In genomic region chr15:88467073-88467934, GRCh38 we compare ENCODE assay signal across 1 cellular context.
A peak's percentile ranks its signal among the peaks of the same experiment; 100 is the strongest.
TF ChIP-seq lines count a peak whose summit lies in the region.

TSS of gene MRPL46 (minus strand) at chr15:88467388. CDS start at chr15:88467377, 11 bp downstream.
TSS of gene MRPS11 (plus strand) at chr15:88467708. CDS start at chr15:88467718, 10 bp downstream.

TF ChIP-seq in HEK293, 187 proteins besides CTCF, POLR2A, EP300 and RAD21 (continued from another document and continues in another):
- peak; percentile 68 for TF ChIP-seq ZNF501 (tag by site-specific recombination; IDR thresholded peaks at IDR 0.05)
- peak; percentile 48; the same call in 1 of the 2 replicates for TF ChIP-seq ZEB2 (tag by site-specific recombination; IDR thresholded peaks at IDR 0.05)
- TF ChIP-seq ZNF335 (tag by site-specific recombination; conservative IDR thresholded peaks at IDR 0.05) = peak; percentile 95
- TF ChIP-seq SP2 (tag by site-specific recombination; IDR thresholded peaks at IDR 0.05) = peak; percentile 24; the same call in 1 of the 2 replicates
- TF ChIP-seq ZNF449 (tag by site-specific recombination; IDR thresholded peaks at IDR 0.05) = peak; percentile 29; the same call in 1 of the 2 replicates
- TF ChIP-seq ZNF473 (tag by site-specific recombination; IDR thresholded peaks at IDR 0.05) = no peak
- TF ChIP-seq ZBTB20 (tag by site-specific recombination; IDR thresholded peaks at IDR 0.05) = peak; percentile 88
- 0 out of 2 replicates have a peak, but pooled peaks have one; percentile 39 for TF ChIP-seq GLI4 (tag by site-specific recombination; IDR thresholded peaks at IDR 0.05)
- TF ChIP-seq OVOL3 (tag by site-specific recombination; IDR thresholded peaks at IDR 0.05) = peak; percentile 55; the same call in 1 of the 2 replicates
- TF ChIP-seq ZNF623 (tag by site-specific recombination; IDR thresholded peaks at IDR 0.05) = no peak; the same call in 1 of the 2 replicates
- TF ChIP-seq ZNF707 (tag by site-specific recombination; IDR thresholded peaks at IDR 0.05) = no peak
- TF ChIP-seq KLF10 (tag by site-specific recombination; IDR thresholded peaks at IDR 0.05) = 0 out of 2 replicates have a peak, but pooled peaks have one; percentile 39
- no peak for TF ChIP-seq ZNF792 (tag by site-specific recombination; IDR thresholded peaks at IDR 0.05)
- no peak for TF ChIP-seq KLF7 (tag by site-specific recombination; IDR thresholded peaks at IDR 0.05; ENCODE audit: borderline replicate concordance)
- 0 out of 2 replicates have a peak, but pooled peaks have one; percentile 16 for TF ChIP-seq ZNF16 (tag by site-specific recombination; IDR thresholded peaks at IDR 0.05; ENCODE audit: low read depth)
- peak; percentile 59; the same call in 1 of the 2 replicates for TF ChIP-seq ZNF2 (tag by site-specific recombination; IDR thresholded peaks at IDR 0.05)
- TF ChIP-seq ZNF324 (tag by site-specific recombination; IDR thresholded peaks at IDR 0.05) = peak; percentile 75; the same call in 1 of the 2 replicates
- peak; percentile 87 for TF ChIP-seq ZNF639 (tag by site-specific recombination; IDR thresholded peaks at IDR 0.05)
- peak; percentile 53; the same call in 1 of the 2 replicates for TF ChIP-seq ZBTB10 (tag by site-specific recombination; IDR thresholded peaks at IDR 0.05)
- no peak for TF ChIP-seq ZNF23 (tag by site-specific recombination; IDR thresholded peaks at IDR 0.05; ENCODE audit: borderline replicate concordance)
- TF ChIP-seq ZNF571 (tag by site-specific recombination; IDR thresholded peaks at IDR 0.05) = no peak
- TF ChIP-seq ZNF280D (tag by site-specific recombination; IDR thresholded peaks at IDR 0.05) = no peak
- TF ChIP-seq ZNF704 (tag by site-specific recombination; IDR thresholded peaks at IDR 0.05) = peak; percentile 92; the same call in 1 of the 2 replicates
- TF ChIP-seq WT1 (tag by site-specific recombination; IDR thresholded peaks at IDR 0.05) = peak; percentile 25; the same call in 1 of the 2 replicates
- peak; percentile 93 for TF ChIP-seq PRDM1 (tag by site-specific recombination; IDR thresholded peaks at IDR 0.05)
- peak; percentile 77; the same call in 1 of the 2 replicates for TF ChIP-seq ZNF24 (tag by site-specific recombination; IDR thresholded peaks at IDR 0.05)
- TF ChIP-seq ZNF776 (tag by site-specific recombination; IDR thresholded peaks at IDR 0.05; ENCODE audit: borderline replicate concordance) = no peak
- TF ChIP-seq ZNF660 (tag by site-specific recombination; IDR thresholded peaks at IDR 0.05) = peak; percentile 89
- TF ChIP-seq ZNF692 (tag by site-specific recombination; IDR thresholded peaks at IDR 0.05) = peak; percentile 53; the same call in 1 of the 2 replicates
- TF ChIP-seq ZBTB17 (tag by site-specific recombination; IDR thresholded peaks at IDR 0.05) = peak; percentile 89
- TF ChIP-seq PBX3 (CRISPR knock-in tag; IDR thresholded peaks at IDR 0.05) = 0 out of 2 replicates have a peak, but pooled peaks have one; percentile 7
- TF ChIP-seq GLI2 (tag by site-specific recombination; IDR thresholded peaks at IDR 0.05; ENCODE audit: borderline replicate concordance, low read depth) = no peak
- peak; percentile 58 for TF ChIP-seq ZNF518A (tag by site-specific recombination; conservative IDR thresholded peaks at IDR 0.05; ENCODE audit: low read depth)
- TF ChIP-seq YY2 (tag by site-specific recombination; IDR thresholded peaks at IDR 0.05) = peak; percentile 99
- no peak for TF ChIP-seq ZNF521 (tag by site-specific recombination; IDR thresholded peaks at IDR 0.05)
- no peak for TF ChIP-seq ZNF513 (tag by site-specific recombination; IDR thresholded peaks at IDR 0.05)
- TF ChIP-seq ZNF544 (tag by site-specific recombination; IDR thresholded peaks at IDR 0.05) = no peak
